Comparison of ENCODE assay signal across 3 cellular contexts in the genomic region with DNA sequence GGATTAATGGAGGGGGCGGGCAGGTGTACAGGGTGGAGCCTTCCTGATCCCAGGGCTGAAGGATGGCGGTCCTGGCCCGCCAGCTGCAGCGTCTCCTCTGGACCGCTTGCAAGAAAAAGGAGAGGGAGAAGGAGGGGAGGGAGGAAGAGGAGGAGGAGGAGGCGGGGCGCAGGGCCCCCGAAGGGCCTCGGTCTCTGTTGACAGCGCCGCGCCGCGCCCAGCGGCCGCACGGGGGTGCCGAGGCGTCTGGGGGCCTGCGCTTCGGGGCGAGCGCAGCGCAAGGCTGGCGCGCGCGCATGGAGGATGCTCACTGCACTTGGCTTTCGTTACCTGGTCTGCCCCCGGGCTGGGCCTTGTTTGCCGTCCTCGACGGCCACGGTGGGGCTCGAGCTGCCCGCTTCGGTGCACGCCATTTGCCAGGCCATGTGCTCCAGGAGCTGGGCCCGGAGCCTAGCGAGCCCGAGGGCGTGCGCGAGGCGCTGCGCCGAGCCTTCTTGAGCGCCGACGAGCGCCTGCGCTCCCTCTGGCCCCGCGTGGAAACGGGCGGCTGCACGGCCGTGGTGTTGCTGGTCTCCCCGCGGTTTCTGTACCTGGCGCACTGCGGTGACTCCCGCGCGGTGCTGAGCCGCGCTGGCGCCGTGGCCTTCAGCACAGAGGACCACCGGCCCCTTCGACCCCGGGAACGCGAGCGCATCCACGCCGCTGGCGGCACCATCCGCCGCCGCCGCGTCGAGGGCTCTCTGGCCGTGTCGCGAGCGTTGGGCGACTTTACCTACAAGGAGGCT.
TF ChIP-seq lines count a peak whose summit lies in the region.

A gene with protein sequence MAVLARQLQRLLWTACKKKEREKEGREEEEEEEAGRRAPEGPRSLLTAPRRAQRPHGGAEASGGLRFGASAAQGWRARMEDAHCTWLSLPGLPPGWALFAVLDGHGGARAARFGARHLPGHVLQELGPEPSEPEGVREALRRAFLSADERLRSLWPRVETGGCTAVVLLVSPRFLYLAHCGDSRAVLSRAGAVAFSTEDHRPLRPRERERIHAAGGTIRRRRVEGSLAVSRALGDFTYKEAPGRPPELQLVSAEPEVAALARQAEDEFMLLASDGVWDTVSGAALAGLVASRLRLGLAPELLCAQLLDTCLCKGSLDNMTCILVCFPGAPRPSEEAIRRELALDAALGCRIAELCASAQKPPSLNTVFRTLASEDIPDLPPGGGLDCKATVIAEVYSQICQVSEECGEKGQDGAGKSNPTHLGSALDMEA (plus strand): TSS at position 33 of the 785 bp plus-strand sequence. CDS start 30 bp downstream, at position 63.

TF ChIP-seq in SK-N-SH, 30 proteins besides CTCF, POLR2A, EP300 and RAD21 (continues in another document):
- TF ChIP-seq POLR2AphosphoS5 (IDR thresholded peaks at IDR 0.05; ENCODE audit: low read depth, low read length), result no peak
- no peak for TF ChIP-seq MXI1 (IDR thresholded peaks at IDR 0.05; ENCODE audit: low read depth, low read length)
- TF ChIP-seq, protein P1, sequence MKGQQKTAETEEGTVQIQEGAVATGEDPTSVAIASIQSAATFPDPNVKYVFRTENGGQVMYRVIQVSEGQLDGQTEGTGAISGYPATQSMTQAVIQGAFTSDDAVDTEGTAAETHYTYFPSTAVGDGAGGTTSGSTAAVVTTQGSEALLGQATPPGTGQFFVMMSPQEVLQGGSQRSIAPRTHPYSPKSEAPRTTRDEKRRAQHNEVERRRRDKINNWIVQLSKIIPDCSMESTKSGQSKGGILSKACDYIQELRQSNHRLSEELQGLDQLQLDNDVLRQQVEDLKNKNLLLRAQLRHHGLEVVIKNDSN (IDR thresholded peaks at IDR 0.05; ENCODE audit: borderline replicate concordance, low read depth), result no peak
- TF ChIP-seq, protein P2, sequence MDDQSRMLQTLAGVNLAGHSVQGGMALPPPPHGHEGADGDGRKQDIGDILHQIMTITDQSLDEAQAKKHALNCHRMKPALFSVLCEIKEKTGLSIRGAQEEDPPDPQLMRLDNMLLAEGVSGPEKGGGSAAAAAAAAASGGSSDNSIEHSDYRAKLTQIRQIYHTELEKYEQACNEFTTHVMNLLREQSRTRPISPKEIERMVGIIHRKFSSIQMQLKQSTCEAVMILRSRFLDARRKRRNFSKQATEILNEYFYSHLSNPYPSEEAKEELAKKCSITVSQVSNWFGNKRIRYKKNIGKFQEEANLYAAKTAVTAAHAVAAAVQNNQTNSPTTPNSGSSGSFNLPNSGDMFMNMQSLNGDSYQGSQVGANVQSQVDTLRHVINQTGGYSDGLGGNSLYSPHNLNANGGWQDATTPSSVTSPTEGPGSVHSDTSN (IDR thresholded peaks at IDR 0.05), result no peak
- TF ChIP-seq FOXM1 (IDR thresholded peaks at IDR 0.05; ENCODE audit: low read depth), result no peak
- TF ChIP-seq FOXJ3 (CRISPR knock-in tag; IDR thresholded peaks at IDR 0.05), result no peak
- TF ChIP-seq CHD2 (IDR thresholded peaks at IDR 0.05; ENCODE audit: low read length, partially characterized antibody), result no peak
- TF ChIP-seq TAF1 (IDR thresholded peaks at IDR 0.05; ENCODE audit: borderline replicate concordance, low read depth, low read length), result no peak
- TF ChIP-seq, protein P3, sequence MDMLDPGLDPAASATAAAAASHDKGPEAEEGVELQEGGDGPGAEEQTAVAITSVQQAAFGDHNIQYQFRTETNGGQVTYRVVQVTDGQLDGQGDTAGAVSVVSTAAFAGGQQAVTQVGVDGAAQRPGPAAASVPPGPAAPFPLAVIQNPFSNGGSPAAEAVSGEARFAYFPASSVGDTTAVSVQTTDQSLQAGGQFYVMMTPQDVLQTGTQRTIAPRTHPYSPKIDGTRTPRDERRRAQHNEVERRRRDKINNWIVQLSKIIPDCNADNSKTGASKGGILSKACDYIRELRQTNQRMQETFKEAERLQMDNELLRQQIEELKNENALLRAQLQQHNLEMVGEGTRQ (IDR thresholded peaks at IDR 0.05; ENCODE audit: borderline replicate concordance, low read depth, low read length), result no peak
- no peak for TF ChIP-seq TEAD4 (IDR thresholded peaks at IDR 0.05; ENCODE audit: borderline replicate concordance, insufficient read depth)

TF ChIP-seq in SK-N-SH treated with all-trans-retinoic acid at 6 μM for 48 hours, 23 proteins besides CTCF, POLR2A, EP300 and RAD21:
- TF ChIP-seq, protein P4, sequence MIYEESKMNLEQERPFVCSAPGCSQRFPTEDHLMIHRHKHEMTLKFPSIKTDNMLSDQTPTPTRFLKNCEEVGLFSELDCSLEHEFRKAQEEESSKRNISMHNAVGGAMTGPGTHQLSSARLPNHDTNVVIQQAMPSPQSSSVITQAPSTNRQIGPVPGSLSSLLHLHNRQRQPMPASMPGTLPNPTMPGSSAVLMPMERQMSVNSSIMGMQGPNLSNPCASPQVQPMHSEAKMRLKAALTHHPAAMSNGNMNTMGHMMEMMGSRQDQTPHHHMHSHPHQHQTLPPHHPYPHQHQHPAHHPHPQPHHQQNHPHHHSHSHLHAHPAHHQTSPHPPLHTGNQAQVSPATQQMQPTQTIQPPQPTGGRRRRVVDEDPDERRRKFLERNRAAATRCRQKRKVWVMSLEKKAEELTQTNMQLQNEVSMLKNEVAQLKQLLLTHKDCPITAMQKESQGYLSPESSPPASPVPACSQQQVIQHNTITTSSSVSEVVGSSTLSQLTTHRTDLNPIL (CRISPR knock-in tag; IDR thresholded peaks at IDR 0.05; ENCODE audit: low read depth), result no peak
- TF ChIP-seq ZNF70 (CRISPR knock-in tag; IDR thresholded peaks at IDR 0.05) (no peak), CSDC2 (CRISPR knock-in tag; IDR thresholded peaks at IDR 0.05) (no peak), ZNF8 (CRISPR knock-in tag; IDR thresholded peaks at IDR 0.05) (no peak), ZNF565 (CRISPR knock-in tag; conservative IDR thresholded peaks at IDR 0.05; ENCODE audit: low read depth) (no peak), OSR1 (CRISPR knock-in tag; IDR thresholded peaks at IDR 0.05) (no peak), ZFP30 (CRISPR knock-in tag; IDR thresholded peaks at IDR 0.05) (no peak), SNAI2 (CRISPR knock-in tag; IDR thresholded peaks at IDR 0.05) (no peak)

TF ChIP-seq in HepG2, 621 proteins besides CTCF, POLR2A, EP300 and RAD21 (continues in another document):
- TF ChIP-seq, protein P5, sequence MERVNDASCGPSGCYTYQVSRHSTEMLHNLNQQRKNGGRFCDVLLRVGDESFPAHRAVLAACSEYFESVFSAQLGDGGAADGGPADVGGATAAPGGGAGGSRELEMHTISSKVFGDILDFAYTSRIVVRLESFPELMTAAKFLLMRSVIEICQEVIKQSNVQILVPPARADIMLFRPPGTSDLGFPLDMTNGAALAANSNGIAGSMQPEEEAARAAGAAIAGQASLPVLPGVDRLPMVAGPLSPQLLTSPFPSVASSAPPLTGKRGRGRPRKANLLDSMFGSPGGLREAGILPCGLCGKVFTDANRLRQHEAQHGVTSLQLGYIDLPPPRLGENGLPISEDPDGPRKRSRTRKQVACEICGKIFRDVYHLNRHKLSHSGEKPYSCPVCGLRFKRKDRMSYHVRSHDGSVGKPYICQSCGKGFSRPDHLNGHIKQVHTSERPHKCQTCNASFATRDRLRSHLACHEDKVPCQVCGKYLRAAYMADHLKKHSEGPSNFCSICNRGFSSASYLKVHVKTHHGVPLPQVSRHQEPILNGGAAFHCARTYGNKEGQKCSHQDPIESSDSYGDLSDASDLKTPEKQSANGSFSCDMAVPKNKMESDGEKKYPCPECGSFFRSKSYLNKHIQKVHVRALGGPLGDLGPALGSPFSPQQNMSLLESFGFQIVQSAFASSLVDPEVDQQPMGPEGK (CRISPR knock-in tag; IDR thresholded peaks at IDR 0.05), result peak; percentile 39; the same call in 1 of the 2 replicates
- TF ChIP-seq, protein P6, sequence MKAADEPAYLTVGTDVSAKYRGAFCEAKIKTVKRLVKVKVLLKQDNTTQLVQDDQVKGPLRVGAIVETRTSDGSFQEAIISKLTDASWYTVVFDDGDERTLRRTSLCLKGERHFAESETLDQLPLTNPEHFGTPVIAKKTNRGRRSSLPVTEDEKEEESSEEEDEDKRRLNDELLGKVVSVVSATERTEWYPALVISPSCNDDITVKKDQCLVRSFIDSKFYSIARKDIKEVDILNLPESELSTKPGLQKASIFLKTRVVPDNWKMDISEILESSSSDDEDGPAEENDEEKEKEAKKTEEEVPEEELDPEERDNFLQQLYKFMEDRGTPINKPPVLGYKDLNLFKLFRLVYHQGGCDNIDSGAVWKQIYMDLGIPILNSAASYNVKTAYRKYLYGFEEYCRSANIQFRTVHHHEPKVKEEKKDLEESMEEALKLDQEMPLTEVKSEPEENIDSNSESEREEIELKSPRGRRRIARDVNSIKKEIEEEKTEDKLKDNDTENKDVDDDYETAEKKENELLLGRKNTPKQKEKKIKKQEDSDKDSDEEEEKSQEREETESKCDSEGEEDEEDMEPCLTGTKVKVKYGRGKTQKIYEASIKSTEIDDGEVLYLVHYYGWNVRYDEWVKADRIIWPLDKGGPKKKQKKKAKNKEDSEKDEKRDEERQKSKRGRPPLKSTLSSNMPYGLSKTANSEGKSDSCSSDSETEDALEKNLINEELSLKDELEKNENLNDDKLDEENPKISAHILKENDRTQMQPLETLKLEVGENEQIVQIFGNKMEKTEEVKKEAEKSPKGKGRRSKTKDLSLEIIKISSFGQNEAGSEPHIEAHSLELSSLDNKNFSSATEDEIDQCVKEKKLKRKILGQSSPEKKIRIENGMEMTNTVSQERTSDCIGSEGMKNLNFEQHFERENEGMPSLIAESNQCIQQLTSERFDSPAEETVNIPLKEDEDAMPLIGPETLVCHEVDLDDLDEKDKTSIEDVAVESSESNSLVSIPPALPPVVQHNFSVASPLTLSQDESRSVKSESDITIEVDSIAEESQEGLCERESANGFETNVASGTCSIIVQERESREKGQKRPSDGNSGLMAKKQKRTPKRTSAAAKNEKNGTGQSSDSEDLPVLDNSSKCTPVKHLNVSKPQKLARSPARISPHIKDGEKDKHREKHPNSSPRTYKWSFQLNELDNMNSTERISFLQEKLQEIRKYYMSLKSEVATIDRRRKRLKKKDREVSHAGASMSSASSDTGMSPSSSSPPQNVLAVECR (CRISPR knock-in tag; IDR thresholded peaks at IDR 0.05; ENCODE audit: borderline replicate concordance), result no peak; the same call in 1 of the 2 replicates
- TF ChIP-seq, protein P7, sequence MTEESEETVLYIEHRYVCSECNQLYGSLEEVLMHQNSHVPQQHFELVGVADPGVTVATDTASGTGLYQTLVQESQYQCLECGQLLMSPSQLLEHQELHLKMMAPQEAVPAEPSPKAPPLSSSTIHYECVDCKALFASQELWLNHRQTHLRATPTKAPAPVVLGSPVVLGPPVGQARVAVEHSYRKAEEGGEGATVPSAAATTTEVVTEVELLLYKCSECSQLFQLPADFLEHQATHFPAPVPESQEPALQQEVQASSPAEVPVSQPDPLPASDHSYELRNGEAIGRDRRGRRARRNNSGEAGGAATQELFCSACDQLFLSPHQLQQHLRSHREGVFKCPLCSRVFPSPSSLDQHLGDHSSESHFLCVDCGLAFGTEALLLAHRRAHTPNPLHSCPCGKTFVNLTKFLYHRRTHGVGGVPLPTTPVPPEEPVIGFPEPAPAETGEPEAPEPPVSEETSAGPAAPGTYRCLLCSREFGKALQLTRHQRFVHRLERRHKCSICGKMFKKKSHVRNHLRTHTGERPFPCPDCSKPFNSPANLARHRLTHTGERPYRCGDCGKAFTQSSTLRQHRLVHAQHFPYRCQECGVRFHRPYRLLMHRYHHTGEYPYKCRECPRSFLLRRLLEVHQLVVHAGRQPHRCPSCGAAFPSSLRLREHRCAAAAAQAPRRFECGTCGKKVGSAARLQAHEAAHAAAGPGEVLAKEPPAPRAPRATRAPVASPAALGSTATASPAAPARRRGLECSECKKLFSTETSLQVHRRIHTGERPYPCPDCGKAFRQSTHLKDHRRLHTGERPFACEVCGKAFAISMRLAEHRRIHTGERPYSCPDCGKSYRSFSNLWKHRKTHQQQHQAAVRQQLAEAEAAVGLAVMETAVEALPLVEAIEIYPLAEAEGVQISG (CRISPR knock-in tag; IDR thresholded peaks at IDR 0.05), result no peak
- TF ChIP-seq HNRNPLL (IDR thresholded peaks at IDR 0.05; ENCODE audit: low read depth, low read length, poor library complexity, severe bottlenecking) (peak; percentile 31), MTA1 (CRISPR knock-in tag; IDR thresholded peaks at IDR 0.05; ENCODE audit: borderline replicate concordance) (peak; percentile 5; the same call in 1 of the 2 replicates), CBX1 (IDR thresholded peaks at IDR 0.05; ENCODE audit: low read depth) (no peak), RFX3 (CRISPR knock-in tag; IDR thresholded peaks at IDR 0.05) (no peak), TBX3 (IDR thresholded peaks at IDR 0.05; ENCODE audit: borderline replicate concordance) (no peak)
- TF ChIP-seq, protein P8, sequence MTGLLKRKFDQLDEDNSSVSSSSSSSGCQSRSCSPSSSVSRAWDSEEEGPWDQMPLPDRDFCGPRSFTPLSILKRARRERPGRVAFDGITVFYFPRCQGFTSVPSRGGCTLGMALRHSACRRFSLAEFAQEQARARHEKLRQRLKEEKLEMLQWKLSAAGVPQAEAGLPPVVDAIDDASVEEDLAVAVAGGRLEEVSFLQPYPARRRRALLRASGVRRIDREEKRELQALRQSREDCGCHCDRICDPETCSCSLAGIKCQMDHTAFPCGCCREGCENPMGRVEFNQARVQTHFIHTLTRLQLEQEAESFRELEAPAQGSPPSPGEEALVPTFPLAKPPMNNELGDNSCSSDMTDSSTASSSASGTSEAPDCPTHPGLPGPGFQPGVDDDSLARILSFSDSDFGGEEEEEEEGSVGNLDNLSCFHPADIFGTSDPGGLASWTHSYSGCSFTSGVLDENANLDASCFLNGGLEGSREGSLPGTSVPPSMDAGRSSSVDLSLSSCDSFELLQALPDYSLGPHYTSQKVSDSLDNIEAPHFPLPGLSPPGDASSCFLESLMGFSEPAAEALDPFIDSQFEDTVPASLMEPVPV (CRISPR knock-in tag; IDR thresholded peaks at IDR 0.05), result no peak
- TF ChIP-seq, protein P9, sequence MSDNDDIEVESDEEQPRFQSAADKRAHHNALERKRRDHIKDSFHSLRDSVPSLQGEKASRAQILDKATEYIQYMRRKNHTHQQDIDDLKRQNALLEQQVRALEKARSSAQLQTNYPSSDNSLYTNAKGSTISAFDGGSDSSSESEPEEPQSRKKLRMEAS (IDR thresholded peaks at IDR 0.05), result 0 out of 2 replicates have a peak, but pooled peaks have one; percentile 22
- TF ChIP-seq, protein P10, sequence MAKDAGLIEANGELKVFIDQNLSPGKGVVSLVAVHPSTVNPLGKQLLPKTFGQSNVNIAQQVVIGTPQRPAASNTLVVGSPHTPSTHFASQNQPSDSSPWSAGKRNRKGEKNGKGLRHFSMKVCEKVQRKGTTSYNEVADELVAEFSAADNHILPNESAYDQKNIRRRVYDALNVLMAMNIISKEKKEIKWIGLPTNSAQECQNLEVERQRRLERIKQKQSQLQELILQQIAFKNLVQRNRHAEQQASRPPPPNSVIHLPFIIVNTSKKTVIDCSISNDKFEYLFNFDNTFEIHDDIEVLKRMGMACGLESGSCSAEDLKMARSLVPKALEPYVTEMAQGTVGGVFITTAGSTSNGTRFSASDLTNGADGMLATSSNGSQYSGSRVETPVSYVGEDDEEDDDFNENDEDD (CRISPR knock-in tag; IDR thresholded peaks at IDR 0.05; ENCODE audit: borderline replicate concordance), result 0 out of 2 replicates have a peak, but pooled peaks have one; percentile 3
- TF ChIP-seq, protein P11, sequence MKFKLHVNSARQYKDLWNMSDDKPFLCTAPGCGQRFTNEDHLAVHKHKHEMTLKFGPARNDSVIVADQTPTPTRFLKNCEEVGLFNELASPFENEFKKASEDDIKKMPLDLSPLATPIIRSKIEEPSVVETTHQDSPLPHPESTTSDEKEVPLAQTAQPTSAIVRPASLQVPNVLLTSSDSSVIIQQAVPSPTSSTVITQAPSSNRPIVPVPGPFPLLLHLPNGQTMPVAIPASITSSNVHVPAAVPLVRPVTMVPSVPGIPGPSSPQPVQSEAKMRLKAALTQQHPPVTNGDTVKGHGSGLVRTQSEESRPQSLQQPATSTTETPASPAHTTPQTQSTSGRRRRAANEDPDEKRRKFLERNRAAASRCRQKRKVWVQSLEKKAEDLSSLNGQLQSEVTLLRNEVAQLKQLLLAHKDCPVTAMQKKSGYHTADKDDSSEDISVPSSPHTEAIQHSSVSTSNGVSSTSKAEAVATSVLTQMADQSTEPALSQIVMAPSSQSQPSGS (CRISPR knock-in tag; IDR thresholded peaks at IDR 0.05), result no peak
